Comparison of ENCODE assay signal across 8 cellular contexts in genomic region chr3:47163023-47163989, GRCh38. TPM values are rescaled to one million over a fixed set of nuclear protein-coding genes. Genes with fewer than 3 reads are reported as not detected.
DNase-seq lines count a peak whose midpoint lies in the region; ATAC-seq and TF ChIP-seq lines count a peak whose summit lies in the region.

No MANE protein-coding gene starts in this region.

- peaks cover 0 to 16% of the 10 kb centered on the region in 2 donors for H3K36me3 Mint-ChIP-seq in CD4-positive, alpha-beta memory T cell

- no CpG with 5 or more reads among the region's 109 CpGs for WGBS in iPS DF 6.9 (ENCODE audit: insufficient coverage, insufficient read length)
- 0% methylated on average over 109 of the region's 109 CpGs for WGBS in sigmoid colon, 2 donors

- H3K9me3 ChIP-seq in CD4-positive, alpha-beta memory T cell (ENCODE audit: control insufficient read depth in 1 of 2, low read length in 2 of 2) = no peaks in the 10 kb centered on the region
- H3K9me3 ChIP-seq in iPS DF 6.9 (ENCODE audit: control insufficient read depth, insufficient read depth, low read length) (no peaks in the 10 kb centered on the region), sigmoid colon (no peaks in the 10 kb centered on the region)

- TF ChIP-seq POLR2A in sigmoid colon (IDR thresholded peaks at IDR 0.05) = no peak

- POLR2A ChIA-PET in CD4-positive, alpha-beta memory T cell (lab: Charles Lee; ENCODE audit: partially characterized antibody) = interaction anchor here (0.6 to 3.0 kb wide), 30 partner anchors 11 to 1930 kb away, joined by 3 to 28 read pairs (median 4); partner anchors contain the start of genes KIF9, KLHL18, NBEAL2 and PTPN23

- peaks cover 59% of the 10 kb centered on the region for H3K4me1 ChIP-seq in CD4-positive, alpha-beta memory T cell (ENCODE audit: insufficient read depth, low read length)
- no peaks in the 10 kb centered on the region for H3K4me1 ChIP-seq in iPS DF 6.9 (ENCODE audit: control insufficient read depth, insufficient read depth, low read length)
- peaks cover 0 to 63% (median 59%) of the 10 kb centered on the region in 4 donors for H3K4me1 ChIP-seq in sigmoid colon

- H3K9me3 Mint-ChIP-seq in CD4-positive, alpha-beta memory T cell = peaks cover 0 to 4% (median 0%) of the 10 kb centered on the region in 8 donors

- peak overlapping the region; percentile 97 to 100 (median 98) for H3K4me3 Mint-ChIP-seq in CD4-positive, alpha-beta memory T cell

- CTCF ChIA-PET in CD4-positive, alpha-beta memory T cell (lab: Charles Lee; ENCODE audit: partially characterized antibody) = interaction anchor here (1.1 to 2.9 kb wide), 9 partner anchors 22 to 184 kb away, joined by 3 to 28 read pairs (median 4); partner anchors contain the start of genes KIF9, KLHL18 and NBEAL2

- H3K4me3 ChIP-seq in CD4-positive, alpha-beta memory T cell (ENCODE audit: low read length in 2 of 2) = peak overlapping the region; percentile 31 to 95
- H3K4me3 ChIP-seq in iPS DF 6.9 (ENCODE audit: low read length) = peak overlapping the region; percentile 77
- peak overlapping the region; percentile 67 to 96 (median 82) for H3K4me3 ChIP-seq in sigmoid colon

- no peak for TF ChIP-seq CTCF in sigmoid colon (IDR thresholded peaks at IDR 0.05)

- intact Hi-C loops in CD4-positive, alpha-beta memory T cell (cut with micrococcal nuclease) = loop anchor here (5.0 kb wide), 2 partner anchors 46 to 126 kb away; no protein-coding TSS in a partner anchor
- intact Hi-C loops in sigmoid colon (cut with DNase I) = loop anchor here (5.0 to 10.0 kb wide), 5 partner anchors 159 to 229 kb away; partner anchors contain the start of genes CCDC12, NBEAL2 and PTPN23

- DNase-seq in CD4-positive, alpha-beta memory T cell = peak; percentile 64 to 76 (median 66)
- peak; percentile 35 for DNase-seq in HS-27A (ENCODE audit: low read depth)
- DNase-seq in T-helper 22 cell (ENCODE audit: low read depth) = peak; percentile 23
- peak; percentile 68 for DNase-seq in astrocyte of the hippocampus (ENCODE audit: low read depth, low spot score)
- no peak for DNase-seq in iPS DF 6.9 (ENCODE audit: low read depth, low spot score)
- peak; percentile 70 for DNase-seq in sigmoid colon
- no peak for DNase-seq in DMS114 treated with DMSO at 0.1 percent for 48 hours (lab: John Stamatoyannopoulos, UW; ENCODE audit: unreplicated experiment)

- H3K36me3 ChIP-seq in CD4-positive, alpha-beta memory T cell (ENCODE audit: insufficient read depth, low read length) = no peaks in the 10 kb centered on the region
- H3K36me3 ChIP-seq in iPS DF 6.9 (ENCODE audit: control insufficient read depth, insufficient read depth, low read length) (no peaks in the 10 kb centered on the region), sigmoid colon (no peaks in the 10 kb centered on the region)

- H3K27me3 Mint-ChIP-seq in CD4-positive, alpha-beta memory T cell = peaks cover 0 to 1% of the 10 kb centered on the region in 2 donors

- peak; percentile 12 for ATAC-seq in GM19463 (IDR thresholded peaks at IDR 0.05; ENCODE audit: unreplicated experiment)

- H3K4me1 Mint-ChIP-seq in CD4-positive, alpha-beta memory T cell = peaks cover 41 to 66% (median 52%) of the 10 kb centered on the region in 4 donors

- TF ChIP-seq EP300 in sigmoid colon (IDR thresholded peaks at IDR 0.05) = no peak

- peak overlapping the region; percentile 85 for H3K27ac ChIP-seq in CD4-positive, alpha-beta memory T cell (ENCODE audit: low read depth, low read length)
- H3K27ac ChIP-seq in iPS DF 6.9 (ENCODE audit: low read length) (no peak overlapping the region), sigmoid colon (peak overlapping the region; percentile 92 to 98 (median 96))

- no peaks in the 10 kb centered on the region for H3K27me3 ChIP-seq in CD4-positive, alpha-beta memory T cell (ENCODE audit: insufficient read depth, low read length)
- H3K27me3 ChIP-seq in iPS DF 6.9 (ENCODE audit: control insufficient read depth, insufficient read depth, low read length) (no peaks in the 10 kb centered on the region), sigmoid colon (no peaks in the 10 kb centered on the region)

- H3K27ac Mint-ChIP-seq in CD4-positive, alpha-beta memory T cell = peak overlapping the region; percentile 85 to 100 (median 98)

RNA-seq across cellular contexts. Expression of gene SETD2, which starts 0.6 kb away (rescaled TPM):
- total RNA-seq in CD4-positive, alpha-beta memory T cell = 10 to 100 TPM; 74.0 to 74.1 TPM
- 10 to 100 TPM in 1 of 2 donors, 1 to 10 TPM in 1; 3.4 to 25.9 TPM for polyA plus RNA-seq in CD4-positive, alpha-beta memory T cell
- 10 to 100 TPM; 52.3 to 72.6 (median 59.0) TPM for total RNA-seq in sigmoid colon
- polyA plus RNA-seq in sigmoid colon = 10 to 100 TPM; 12.0 to 20.5 (median 12.9) TPM

Comparison
In these comparisons a context has a peak if more than half of its experiments do, and no peak if none do; other contexts are left out.
1. DNase-seq: peak in CD4-positive, alpha-beta memory T cell (5 of 5), HS-27A (single experiment), T-helper 22 cell (single experiment), astrocyte of the hippocampus (single experiment) and sigmoid colon (single experiment); none in iPS DF 6.9 (single experiment) and DMS114 treated with DMSO at 0.1 percent for 48 hours (single experiment).
2. Peak in every context shown above with its lines, with median percentiles within 50 percentile points of each other: H3K4me3 ChIP-seq.